1 cellular context compared by ENCODE assay signal in genomic region chr14:99522025-99522401, GRCh38.
TF ChIP-seq lines count a peak whose summit lies in the region.

No MANE protein-coding gene starts in this region.

TF ChIP-seq in GM23338, 12 proteins besides CTCF, POLR2A, EP300 and RAD21:
- TF ChIP-seq EZH2phosphoT487 (IDR thresholded peaks at IDR 0.05; ENCODE audit: unreplicated experiment) (no peak), CREB1 (CRISPR knock-in tag; IDR thresholded peaks at IDR 0.05; ENCODE audit: low read depth) (no peak), POLR2AphosphoS5 (IDR thresholded peaks at IDR 0.05; ENCODE audit: low read depth) (no peak), ZNF462 (CRISPR knock-in tag; IDR thresholded peaks at IDR 0.05) (no peak), ZNF331 (CRISPR knock-in tag; IDR thresholded peaks at IDR 0.05; ENCODE audit: low read depth) (no peak), EZH2 (IDR thresholded peaks at IDR 0.05; ENCODE audit: low read depth, unreplicated experiment) (no peak), JUNB (IDR thresholded peaks at IDR 0.05; ENCODE audit: unreplicated experiment) (no peak), NANOG (IDR thresholded peaks at IDR 0.05; ENCODE audit: borderline replicate concordance) (no peak), ZNF114 (CRISPR knock-in tag; IDR thresholded peaks at IDR 0.05) (no peak), STAT1 (IDR thresholded peaks at IDR 0.05; ENCODE audit: unreplicated experiment) (no peak)
